1 cellular context compared by ENCODE assay signal in the genomic region with DNA sequence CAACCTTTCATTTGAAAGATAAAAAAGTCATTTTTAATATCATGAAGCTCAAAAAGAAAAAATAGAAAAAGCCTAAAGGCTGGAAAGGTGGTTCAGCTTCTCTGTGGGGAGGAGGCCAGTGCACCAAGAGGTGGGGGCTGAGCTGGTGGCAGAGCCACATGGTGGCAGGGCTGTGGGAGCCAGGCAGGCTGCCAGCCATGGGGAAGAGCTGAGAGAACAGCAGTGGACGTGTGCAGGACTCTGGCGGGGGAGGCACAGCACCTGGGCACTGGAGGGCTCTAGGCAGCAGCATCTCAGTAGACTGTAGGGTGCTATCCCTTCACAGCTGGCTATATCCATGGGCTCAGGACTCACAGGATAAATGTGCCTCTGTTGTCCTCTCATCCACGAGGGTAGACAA.
TF ChIP-seq lines count a peak whose summit lies in the region.

No MANE protein-coding gene starts in this region.

TF ChIP-seq in HepG2, 621 proteins besides CTCF, POLR2A, EP300 and RAD21 (continued from another document):
- TF ChIP-seq, protein P1, sequence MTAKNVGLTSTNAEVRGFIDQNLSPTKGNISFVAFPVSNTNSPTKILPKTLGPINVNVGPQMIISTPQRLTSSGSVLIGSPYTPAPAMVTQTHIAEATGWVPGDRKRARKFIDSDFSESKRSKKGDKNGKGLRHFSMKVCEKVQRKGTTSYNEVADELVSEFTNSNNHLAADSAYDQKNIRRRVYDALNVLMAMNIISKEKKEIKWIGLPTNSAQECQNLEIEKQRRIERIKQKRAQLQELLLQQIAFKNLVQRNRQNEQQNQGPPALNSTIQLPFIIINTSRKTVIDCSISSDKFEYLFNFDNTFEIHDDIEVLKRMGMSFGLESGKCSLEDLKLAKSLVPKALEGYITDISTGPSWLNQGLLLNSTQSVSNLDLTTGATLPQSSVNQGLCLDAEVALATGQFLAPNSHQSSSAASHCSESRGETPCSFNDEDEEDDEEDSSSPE (CRISPR knock-in tag; IDR thresholded peaks at IDR 0.05) = no peak
